Comparison of ENCODE assay signal across 1 cellular context in genomic region chr13:114100446-114101320, GRCh38.
TF ChIP-seq lines count a peak whose summit lies in the region.

No MANE protein-coding gene starts in this region.

TF ChIP-seq in GM12878, 131 proteins besides CTCF, POLR2A, EP300 and RAD21:
- TF ChIP-seq IKZF1 (conservative IDR thresholded peaks at IDR 0.05): peak; percentile 37; the same call in 1 of the 2 replicates
- TF ChIP-seq CREM (IDR thresholded peaks at IDR 0.05; ENCODE audit: low read depth): no peak
- peak; percentile 65 for TF ChIP-seq RUNX3 (IDR thresholded peaks at IDR 0.05; ENCODE audit: low read length)
- TF ChIP-seq PKNOX1 (IDR thresholded peaks at IDR 0.05): 0 out of 2 replicates have a peak, but pooled peaks have one; percentile 15
- TF ChIP-seq EGR1 (IDR thresholded peaks at IDR 0.05; ENCODE audit: borderline replicate concordance in 1 of 2, low read depth in 2 of 2, low read length in 2 of 2): peak in 1 of 2 experiments; percentile 28; a peak in 1 of 3 replicates
